ENCODE assay signal across 8 cellular contexts in the genomic region with DNA sequence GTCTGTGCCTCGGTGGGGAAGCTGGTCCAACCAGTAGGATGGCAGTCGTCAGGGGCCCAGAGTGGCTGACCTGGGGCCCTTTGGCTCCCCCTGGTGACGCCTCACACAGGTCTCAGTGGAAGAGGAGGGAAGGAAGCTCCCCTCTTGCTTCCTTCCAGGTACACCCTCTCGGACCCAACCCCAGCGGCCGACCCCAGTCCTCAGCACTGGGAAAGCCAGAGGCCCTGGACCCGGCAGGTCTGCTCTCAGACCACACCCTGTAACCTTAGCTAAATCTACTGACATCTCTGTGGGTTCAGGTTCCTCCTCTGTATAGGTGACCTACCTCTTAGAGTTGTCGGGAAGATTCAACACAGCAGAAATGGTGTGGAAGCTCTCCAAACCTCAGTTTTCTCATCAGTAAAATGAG. TPM values are rescaled to one million over a fixed set of nuclear protein-coding genes. Genes with fewer than 3 reads are reported as not detected.
DNase-seq lines count a peak whose midpoint lies in the region; ATAC-seq, FAIRE-seq and TF ChIP-seq lines count a peak whose summit lies in the region.

No MANE protein-coding gene starts in this region.

- intact Hi-C loops in esophagus squamous epithelium (cut with DNase I): loop anchor here (10.0 kb wide), 1 partner anchor 112 kb away; no protein-coding TSS in a partner anchor

- no peak overlapping the region for H3K4me2 ChIP-seq in A549

- no peaks in the 10 kb centered on the region for H3K36me3 ChIP-seq in esophagus squamous epithelium
- H3K36me3 ChIP-seq in tibial nerve: no peaks in the 10 kb centered on the region

- H3K9me3 ChIP-seq in A549 (no peaks in the 10 kb centered on the region), esophagus squamous epithelium (no peaks in the 10 kb centered on the region), tibial nerve (no peaks in the 10 kb centered on the region)

- H3K4me1 Mint-ChIP-seq in neural crest cell: peaks cover 10% of the 10 kb centered on the region

- CTCF ChIA-PET in A549 (lab: Yijun Ruan, JAX): interaction anchor here (0.7 to 4.5 kb wide), 39 partner anchors 9 to 1264 kb away, joined by 3 to 84 read pairs (median 4); no protein-coding TSS in a partner anchor

- H3K27ac ChIP-seq in A549 (no peak overlapping the region), esophagus squamous epithelium (no peak overlapping the region), tibial nerve (no peak overlapping the region)

- no peaks in the 10 kb centered on the region for H3K36me3 Mint-ChIP-seq in neural crest cell (ENCODE audit: low read depth)

- TF ChIP-seq POLR2A in A549 (IDR thresholded peaks at IDR 0.05; ENCODE audit: low read length): no peak
- TF ChIP-seq POLR2A in GM12892 (IDR thresholded peaks at IDR 0.05; ENCODE audit: low read depth, low read length): no peak
- no peak for TF ChIP-seq POLR2A in esophagus squamous epithelium (IDR thresholded peaks at IDR 0.05)
- no peak for TF ChIP-seq POLR2A in tibial nerve (IDR thresholded peaks at IDR 0.05)

- peaks cover 11% of the 10 kb centered on the region for H3K4me1 ChIP-seq in A549
- peaks cover 4 to 33% (median 15%) of the 10 kb centered on the region in 3 donors for H3K4me1 ChIP-seq in esophagus squamous epithelium
- peaks cover 0 to 33% (median 2%) of the 10 kb centered on the region in 4 donors for H3K4me1 ChIP-seq in tibial nerve

- FAIRE-seq in A549 (lab: Jason Lieb, UNC): no peak
- FAIRE-seq in GM12892 (lab: Jason Lieb, UNC): peak; percentile 89

- H3K9me3 Mint-ChIP-seq in neural crest cell: no peaks in the 10 kb centered on the region

- TF ChIP-seq CTCF in A549 (IDR thresholded peaks at IDR 0.05) (peak; percentile 48), esophagus squamous epithelium (IDR thresholded peaks at IDR 0.05) (peak; percentile 35 to 64 (median 58)), neural crest cell (conservative IDR thresholded peaks at IDR 0.05) (peak; percentile 75), tibial nerve (IDR thresholded peaks at IDR 0.05) (peak; percentile 35 to 70 (median 49))

- no peak for TF ChIP-seq EP300 in A549 (IDR thresholded peaks at IDR 0.05)
- TF ChIP-seq EP300 in tibial nerve (IDR thresholded peaks at IDR 0.05): no peak

- H3K27me3 Mint-ChIP-seq in neural crest cell (ENCODE audit: low read depth): peaks cover 61% of the 10 kb centered on the region

- 13% methylated on average over 8 of the region's 8 CpGs for WGBS in A549 (ENCODE audit: missing lambda C conversion rate)
- WGBS in esophagus squamous epithelium, 2 donors: 19% methylated on average over 4 of the region's 8 CpGs
- WGBS in tibial nerve, 2 donors: 38 to 39% methylated on average over 8 of the region's 8 CpGs

- ATAC-seq in A549: peak; percentile 59 to 87; a peak in 4 of 6 replicates
- no peak for ATAC-seq in GM18867 (IDR thresholded peaks at IDR 0.05; ENCODE audit: unreplicated experiment)

- DNase-seq in A549 (ENCODE audit: low read depth in 1 of 2, low spot score in 1 of 2) (peak; percentile 37 to 65), GM12892 (ENCODE audit: insufficient read length) (peak; percentile 73), NOMO-1 (lab: John Stamatoyannopoulos, UW; ENCODE audit: unreplicated experiment in 2 of 2) (peak; percentile 42 to 44), esophagus squamous epithelium (lab: John Stamatoyannopoulos, UW) (no peak), neural crest cell (ENCODE audit: low read depth, low spot score) (peak; percentile 65), tibial nerve (ENCODE audit: low spot score in 2 of 2) (peak; percentile 44 to 63)
- peak; percentile 71 for DNase-seq in activated CD8-positive, alpha-beta memory T cell treated with anti-CD3 and anti-CD28 coated beads, Interleukin-2, amount 50 U/mL, for 4 hours

- H3K4me3 ChIP-seq in A549 (no peak overlapping the region), esophagus squamous epithelium (no peak overlapping the region), tibial nerve (no peak overlapping the region)

- H3K27ac Mint-ChIP-seq in neural crest cell (ENCODE audit: unreplicated experiment): no peak overlapping the region

- H3K4me3 Mint-ChIP-seq in neural crest cell: no peak overlapping the region

- POLR2A ChIA-PET in A549 (lab: Yijun Ruan, JAX): interaction anchor here (0.7 kb wide), 1 partner anchor 204 kb away, joined by 5 read pairs; no protein-coding TSS in a partner anchor

- TF ChIP-seq RAD21 in A549 (conservative IDR thresholded peaks at IDR 0.05 in 1 of 2, IDR thresholded peaks at IDR 0.05 in 1 of 2): peak; percentile 51 to 65; a peak in 4 of 5 replicates

- H3K27me3 ChIP-seq in esophagus squamous epithelium (peaks cover 0 to 95% (median 15%) of the 10 kb centered on the region in 4 donors), tibial nerve (peaks cover 0 to 44% of the 10 kb centered on the region in 2 donors)

TF ChIP-seq in A549, 52 proteins besides CTCF, POLR2A, EP300 and RAD21:
- TF ChIP-seq SMC3 (IDR thresholded peaks at IDR 0.05) (peak; percentile 66), GATA3 (IDR thresholded peaks at IDR 0.05; ENCODE audit: borderline replicate concordance) (no peak)
TF ChIP-seq in A549: peak in this region for 1.

RNA-seq across cellular contexts. Expression of a gene that starts 3.4 kb away (rescaled TPM):
- polyA plus RNA-seq in A549 (2011; rRNA removed): 0.08 and 0.12 TPM in 2 replicates
- 0.04 and 0.05 TPM in 2 replicates for polyA plus RNA-seq in A549 (2012; cell fraction: cytosol; rRNA removed)
- polyA plus RNA-seq in A549 (2012; cell fraction: nucleus; rRNA removed): 0.05 and 0.19 TPM in 2 replicates
- 0.01 to 0.12 TPM (median 0.01 TPM) in 3 replicates for polyA plus RNA-seq in A549 (2017; fragmentation: RNase III; extraction: RNeasy Plus Mini Kit Qiagen cat#74134 plus additional on column Dnase treatment)
- polyA minus RNA-seq in A549 (2011; rRNA and poly(A)+ RNA removed): not detected in 2 replicates
- not detected for polyA plus RNA-seq in GM12892 (2012; ENCODE audit: missing spikeins)
- 1 to 10 TPM in 3 of 4 donors, under 1 TPM in 1; 0.38 to 4.0 (median 2.1) TPM for total RNA-seq in esophagus squamous epithelium
- total RNA-seq in neural crest cell: 10.6 and 12.1 TPM in 2 replicates
- 100 to 1,000 TPM in 2 of 4 donors, 10 to 100 TPM in 2; 81.3 to 214 (median 141) TPM for total RNA-seq in tibial nerve
